In genomic region chr10:122565766-122566206, GRCh38 we compare ENCODE assay signal across 7 cellular contexts. TPM values are rescaled to one million over a fixed set of nuclear protein-coding genes. Genes with fewer than 3 reads are reported as not detected.
DNase-seq lines count a peak whose midpoint lies in the region; ATAC-seq, FAIRE-seq and TF ChIP-seq lines count a peak whose summit lies in the region.

No MANE protein-coding gene starts in this region.

- no peaks in the 10 kb centered on the region for H3K27me3 ChIP-seq in mammary epithelial cell (ENCODE audit: insufficient read depth, low read length)

- intact Hi-C loops in mammary epithelial cell (cut with micrococcal nuclease), result loop anchor here (1.0 to 5.0 kb wide), 9 partner anchors 55 to 286 kb away; no protein-coding TSS in a partner anchor

- no peak overlapping the region for H3K9ac ChIP-seq in mammary epithelial cell (ENCODE audit: insufficient read depth, low read length)

- WGBS in mammary epithelial cell (ENCODE audit: low coverage, missing lambda C conversion rate), result 11% methylated on average over 13 of the region's 13 CpGs

- no peaks in the 10 kb centered on the region for H3K79me2 ChIP-seq in mammary epithelial cell (ENCODE audit: insufficient read depth, low read length)

- no peak for ATAC-seq in GM18870 (IDR thresholded peaks at IDR 0.05; ENCODE audit: unreplicated experiment)

- H3K4me1 ChIP-seq in mammary epithelial cell (ENCODE audit: insufficient read depth, low read length), result peaks cover 6% of the 10 kb centered on the region

- TF ChIP-seq CTCF in GM12873 (IDR thresholded peaks at IDR 0.05; ENCODE audit: insufficient read depth, low read depth, low read length, missing control alignments) (peak; percentile 83), mammary epithelial cell (conservative IDR thresholded peaks at IDR 0.05 in 1 of 2, IDR thresholded peaks at IDR 0.05 in 1 of 2; ENCODE audit: extremely low read depth in 1 of 2, insufficient read depth in 1 of 2, low read depth in 1 of 2, low read length in 2 of 2) (peak; percentile 87 to 89)

- TSS peak; percentile 89 for BruUV-seq in mammary epithelial cell (replicated peaks; lab: Mats Ljungman, UMichigan)

- peak; percentile 93 for FAIRE-seq in islet of Langerhans (lab: Jason Lieb, UNC)

- peak; percentile 9 for DNase-seq in NCI-H2029 (lab: John Stamatoyannopoulos, UW)
- peak; percentile 59 for DNase-seq in UCSD-AML1 (lab: John Stamatoyannopoulos, UW; ENCODE audit: unreplicated experiment)
- peak; percentile 78 for DNase-seq in mammary epithelial cell
- peak; percentile 81 for DNase-seq in stimulated activated CD4-positive, alpha-beta T cell treated with anti-CD3 and anti-CD28 coated beads, Interleukin-15, amount 100 ng/mL, for 24 hours

- no peaks in the 10 kb centered on the region for H3K36me3 ChIP-seq in mammary epithelial cell (ENCODE audit: insufficient read depth, low read length)

- H3K9me3 ChIP-seq in mammary epithelial cell (replicated peaks; ENCODE audit: insufficient read depth, low read length), result no peaks in the 10 kb centered on the region

- peak overlapping the region; percentile 68 for H3K4me2 ChIP-seq in mammary epithelial cell (ENCODE audit: insufficient read depth, low read depth, low read length)

- in situ Hi-C loops in mammary epithelial cell (cut with MboI; ENCODE audit: low sequenced_read_pairs in 2 of 2), result loop anchor here (10.0 to 25.0 kb wide), 3 partner anchors 101 to 278 kb away; partner anchors contain the start of gene HTRA1 (in 1 of the 2)

- dilution Hi-C loops in mammary epithelial cell (cut with HindIII; ENCODE audit: low sequenced_read_pairs), result no loop called here

- CTCF ChIA-PET in mammary epithelial cell (lab: Charles Lee; ENCODE audit: low non-redundant PET), result interaction anchor here (0.5 to 1.3 kb wide), 8 partner anchors 120 to 1400 kb away, joined by 3 to 17 read pairs (median 4); no protein-coding TSS in a partner anchor

- peak overlapping the region; percentile 93 for H2AFZ ChIP-seq in mammary epithelial cell (ENCODE audit: low read depth, low read length)

- H3K4me3 ChIP-seq in mammary epithelial cell (replicated peaks in 1 of 3; ENCODE audit: insufficient read depth in 1 of 3, low read depth in 2 of 3, low read length in 3 of 3), result peak overlapping the region in 2 of 3 experiments; percentile 22 to 27

- H4K20me1 ChIP-seq in mammary epithelial cell (ENCODE audit: insufficient read depth, low read length), result no peaks in the 10 kb centered on the region

- no peak overlapping the region for H3K27ac ChIP-seq in mammary epithelial cell (ENCODE audit: insufficient read depth, low read depth, low read length)

RNA-seq across cellular contexts. Expression of gene DMBT1, which starts 5.2 kb away (rescaled TPM):
- total RNA-seq in mammary epithelial cell, result under 1 TPM; 0.24 to 0.33 TPM
- 1.1 TPM for polyA plus RNA-seq in mammary epithelial cell
- polyA minus RNA-seq in mammary epithelial cell, result 1.6 TPM

Comparison
In these comparisons a context has a peak if more than half of its experiments do, and no peak if none do; other contexts are left out.
1. DNase-seq: peak in every context shown above with its lines; median percentile 81 in stimulated activated CD4-positive, alpha-beta T cell treated with anti-CD3 and anti-CD28 coated beads, Interleukin-15, amount 100 ng/mL, for 24 hours; 78 in mammary epithelial cell; 59 in UCSD-AML1; 9 in NCI-H2029.